ENCODE assay signal across 2 cellular contexts in the genomic region with DNA sequence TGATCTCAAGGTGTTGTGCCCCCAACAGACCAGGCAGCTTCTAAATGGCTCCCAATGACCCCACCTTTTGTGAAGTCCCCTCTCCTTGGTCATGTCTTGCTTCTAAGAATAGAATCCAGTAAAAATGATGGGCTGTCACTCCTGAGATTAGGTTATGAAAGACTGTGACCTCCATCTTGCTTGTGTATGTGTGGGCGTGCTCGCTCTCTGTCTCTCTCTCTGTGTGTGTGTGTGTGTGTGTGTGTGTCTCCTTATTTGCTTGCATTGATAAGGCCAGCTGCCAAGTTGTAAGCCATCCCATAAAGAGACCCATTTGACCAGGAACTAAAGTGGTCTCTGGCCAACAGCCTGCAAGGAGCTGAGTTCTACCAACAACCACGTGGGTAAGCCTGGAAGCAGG.
TF ChIP-seq lines count a peak whose summit lies in the region.

No MANE protein-coding gene starts in this region.

TF ChIP-seq in HEK293, 187 proteins besides CTCF, POLR2A, EP300 and RAD21:
- TF ChIP-seq, protein P1, sequence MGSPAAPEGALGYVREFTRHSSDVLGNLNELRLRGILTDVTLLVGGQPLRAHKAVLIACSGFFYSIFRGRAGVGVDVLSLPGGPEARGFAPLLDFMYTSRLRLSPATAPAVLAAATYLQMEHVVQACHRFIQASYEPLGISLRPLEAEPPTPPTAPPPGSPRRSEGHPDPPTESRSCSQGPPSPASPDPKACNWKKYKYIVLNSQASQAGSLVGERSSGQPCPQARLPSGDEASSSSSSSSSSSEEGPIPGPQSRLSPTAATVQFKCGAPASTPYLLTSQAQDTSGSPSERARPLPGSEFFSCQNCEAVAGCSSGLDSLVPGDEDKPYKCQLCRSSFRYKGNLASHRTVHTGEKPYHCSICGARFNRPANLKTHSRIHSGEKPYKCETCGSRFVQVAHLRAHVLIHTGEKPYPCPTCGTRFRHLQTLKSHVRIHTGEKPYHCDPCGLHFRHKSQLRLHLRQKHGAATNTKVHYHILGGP (tag by site-specific recombination; IDR thresholded peaks at IDR 0.05), result no peak
- TF ChIP-seq FEZF1 (tag by site-specific recombination; IDR thresholded peaks at IDR 0.05) (no peak), REPIN1 (tag by site-specific recombination; IDR thresholded peaks at IDR 0.05; ENCODE audit: low read depth) (no peak), ZNF354C (tag by site-specific recombination; IDR thresholded peaks at IDR 0.05; ENCODE audit: borderline replicate concordance, low read depth) (no peak), OSR2 (tag by site-specific recombination; IDR thresholded peaks at IDR 0.05) (no peak), ZNF792 (tag by site-specific recombination; IDR thresholded peaks at IDR 0.05) (no peak), ZNF132 (tag by site-specific recombination; IDR thresholded peaks at IDR 0.05; ENCODE audit: borderline replicate concordance) (no peak), ZFHX2 (tag by site-specific recombination; conservative IDR thresholded peaks at IDR 0.05) (peak; percentile 53)
TF ChIP-seq in HEK293: peak in this region for 1.

TF ChIP-seq in K562, 482 proteins besides CTCF, POLR2A, EP300 and RAD21:
- TF ChIP-seq BCL6 (CRISPR knock-in tag; IDR thresholded peaks at IDR 0.05) (no peak), ZC3H8 (IDR thresholded peaks at IDR 0.05) (no peak), ZNF274 (IDR thresholded peaks at IDR 0.05; ENCODE audit: borderline replicate concordance, low read depth, low read length) (no peak), MECOM (CRISPR knock-in tag; IDR thresholded peaks at IDR 0.05) (no peak), MEF2D (tag; conservative IDR thresholded peaks at IDR 0.05; ENCODE audit: low read depth) (peak; percentile 59; the same call in 1 of the 2 replicates), RFX7 (CRISPR knock-in tag; IDR thresholded peaks at IDR 0.05) (no peak), EGR1 (conservative IDR thresholded peaks at IDR 0.05) (peak; percentile 75), DPF2 (IDR thresholded peaks at IDR 0.05) (no peak), ATF1 (CRISPR knock-in tag; IDR thresholded peaks at IDR 0.05) (no peak), ATF1 (tag; IDR thresholded peaks at IDR 0.05) (no peak), CHD2 (IDR thresholded peaks at IDR 0.05; ENCODE audit: low read depth, low read length) (no peak), MEIS2 (IDR thresholded peaks at IDR 0.05; ENCODE audit: partially characterized antibody) (peak; percentile 42), ETS2 (tag; IDR thresholded peaks at IDR 0.05; ENCODE audit: borderline replicate concordance, poor library complexity, severe bottlenecking) (no peak)
- TF ChIP-seq, protein P2, sequence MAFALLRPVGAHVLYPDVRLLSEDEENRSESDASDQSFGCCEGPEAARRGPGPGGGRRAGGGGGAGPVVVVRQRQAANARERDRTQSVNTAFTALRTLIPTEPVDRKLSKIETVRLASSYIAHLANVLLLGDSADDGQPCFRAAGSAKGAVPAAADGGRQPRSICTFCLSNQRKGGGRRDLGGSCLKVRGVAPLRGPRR (CRISPR knock-in tag; IDR thresholded peaks at IDR 0.05), result no peak
- TF ChIP-seq, protein P3, sequence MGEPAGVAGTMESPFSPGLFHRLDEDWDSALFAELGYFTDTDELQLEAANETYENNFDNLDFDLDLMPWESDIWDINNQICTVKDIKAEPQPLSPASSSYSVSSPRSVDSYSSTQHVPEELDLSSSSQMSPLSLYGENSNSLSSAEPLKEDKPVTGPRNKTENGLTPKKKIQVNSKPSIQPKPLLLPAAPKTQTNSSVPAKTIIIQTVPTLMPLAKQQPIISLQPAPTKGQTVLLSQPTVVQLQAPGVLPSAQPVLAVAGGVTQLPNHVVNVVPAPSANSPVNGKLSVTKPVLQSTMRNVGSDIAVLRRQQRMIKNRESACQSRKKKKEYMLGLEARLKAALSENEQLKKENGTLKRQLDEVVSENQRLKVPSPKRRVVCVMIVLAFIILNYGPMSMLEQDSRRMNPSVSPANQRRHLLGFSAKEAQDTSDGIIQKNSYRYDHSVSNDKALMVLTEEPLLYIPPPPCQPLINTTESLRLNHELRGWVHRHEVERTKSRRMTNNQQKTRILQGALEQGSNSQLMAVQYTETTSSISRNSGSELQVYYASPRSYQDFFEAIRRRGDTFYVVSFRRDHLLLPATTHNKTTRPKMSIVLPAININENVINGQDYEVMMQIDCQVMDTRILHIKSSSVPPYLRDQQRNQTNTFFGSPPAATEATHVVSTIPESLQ (CRISPR knock-in tag; IDR thresholded peaks at IDR 0.05), result no peak
- TF ChIP-seq, protein P4, sequence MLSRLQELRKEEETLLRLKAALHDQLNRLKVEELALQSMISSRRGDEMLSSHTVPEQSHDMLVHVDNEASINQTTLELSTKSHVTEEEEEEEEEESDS (CRISPR knock-in tag; IDR thresholded peaks at IDR 0.05), result no peak
- TF ChIP-seq, protein P5, sequence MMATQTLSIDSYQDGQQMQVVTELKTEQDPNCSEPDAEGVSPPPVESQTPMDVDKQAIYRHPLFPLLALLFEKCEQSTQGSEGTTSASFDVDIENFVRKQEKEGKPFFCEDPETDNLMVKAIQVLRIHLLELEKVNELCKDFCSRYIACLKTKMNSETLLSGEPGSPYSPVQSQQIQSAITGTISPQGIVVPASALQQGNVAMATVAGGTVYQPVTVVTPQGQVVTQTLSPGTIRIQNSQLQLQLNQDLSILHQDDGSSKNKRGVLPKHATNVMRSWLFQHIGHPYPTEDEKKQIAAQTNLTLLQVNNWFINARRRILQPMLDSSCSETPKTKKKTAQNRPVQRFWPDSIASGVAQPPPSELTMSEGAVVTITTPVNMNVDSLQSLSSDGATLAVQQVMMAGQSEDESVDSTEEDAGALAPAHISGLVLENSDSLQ (IDR thresholded peaks at IDR 0.05), result 0 out of 2 replicates have a peak, but pooled peaks have one; percentile 23
- TF ChIP-seq, protein P6, sequence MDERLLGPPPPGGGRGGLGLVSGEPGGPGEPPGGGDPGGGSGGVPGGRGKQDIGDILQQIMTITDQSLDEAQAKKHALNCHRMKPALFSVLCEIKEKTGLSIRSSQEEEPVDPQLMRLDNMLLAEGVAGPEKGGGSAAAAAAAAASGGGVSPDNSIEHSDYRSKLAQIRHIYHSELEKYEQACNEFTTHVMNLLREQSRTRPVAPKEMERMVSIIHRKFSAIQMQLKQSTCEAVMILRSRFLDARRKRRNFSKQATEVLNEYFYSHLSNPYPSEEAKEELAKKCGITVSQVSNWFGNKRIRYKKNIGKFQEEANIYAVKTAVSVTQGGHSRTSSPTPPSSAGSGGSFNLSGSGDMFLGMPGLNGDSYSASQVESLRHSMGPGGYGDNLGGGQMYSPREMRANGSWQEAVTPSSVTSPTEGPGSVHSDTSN (CRISPR knock-in tag; IDR thresholded peaks at IDR 0.05; ENCODE audit: low read depth), result no peak
- TF ChIP-seq, protein P6 (tag; conservative IDR thresholded peaks at IDR 0.05; ENCODE audit: low read depth), result peak; percentile 42; the same call in 1 of the 2 replicates
